In the genomic region with DNA sequence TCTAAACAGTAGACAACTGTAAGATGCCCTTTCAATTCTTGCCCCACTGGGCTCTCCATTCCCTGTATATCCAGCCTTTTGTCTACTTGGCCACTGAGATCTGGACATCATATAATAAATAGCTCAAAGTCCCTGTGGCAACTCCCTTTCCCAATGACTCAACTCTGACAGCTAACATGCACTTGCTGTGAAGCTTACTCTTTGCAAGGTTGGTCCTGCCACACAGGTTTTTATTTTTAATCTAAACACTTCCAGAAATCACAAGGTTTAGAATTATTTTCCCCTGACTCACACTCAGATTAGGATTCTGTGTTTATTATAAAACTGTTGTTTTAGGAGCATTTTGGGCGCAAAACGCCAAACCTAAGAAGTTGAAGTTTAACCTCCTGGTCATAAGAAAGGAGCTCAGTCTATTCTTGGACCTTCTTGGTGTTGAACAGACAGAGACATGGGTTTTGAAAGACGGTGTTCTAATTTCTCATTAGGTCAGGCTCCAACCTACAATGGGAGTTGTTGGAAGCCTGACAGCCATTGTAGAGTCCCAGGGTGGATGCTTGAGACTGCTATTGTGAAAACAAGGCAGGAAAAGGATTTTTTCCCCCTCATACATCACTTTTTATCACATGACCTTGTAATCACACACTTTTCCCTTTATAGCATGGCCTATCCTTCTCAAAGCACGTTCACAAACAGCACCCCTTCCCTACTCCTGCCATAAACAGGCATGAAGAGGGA, we compare ENCODE assay signal across 21 cellular contexts.
DNase-seq lines count a peak whose midpoint lies in the region; ATAC-seq and TF ChIP-seq lines count a peak whose summit lies in the region.
"Had no signal": no experiment of that assay in that cellular context is flagged by ENCODE, and none has a peak within 500 bp of the region (broad histone marks: within the 10 kb centered on the region; RNA-seq: fewer than 3 reads in every experiment).

No MANE protein-coding gene starts in this region.

- peak overlapping the region; percentile 33; the same call in 2 of the 3 replicates for H2BK15ac ChIP-seq in IMR-90 (ENCODE audit: low read depth, low read length)

- H4K8ac ChIP-seq in IMR-90 (ENCODE audit: low read depth in 2 of 2, low read length in 2 of 2), result no peak overlapping the region

- H2AK5ac ChIP-seq in IMR-90 (ENCODE audit: low read depth, low read length), result peak overlapping the region; percentile 64

- intact Hi-C loops in IMR-90 (cut with micrococcal nuclease) (loop anchor here (2.0 kb wide), 1 partner anchor 57 kb away; no protein-coding TSS in a partner anchor), stomach (cut with DNase I; ENCODE audit: low total_unique reads) (no loop called here)
- intact Hi-C loops in naive thymus-derived CD4-positive, alpha-beta T cell (cut with micrococcal nuclease), result no loop called here

- no peaks in the 10 kb centered on the region for H3K36me3 ChIP-seq in IMR-90 (ENCODE audit: control insufficient read depth, insufficient read depth, low read length)
- H3K36me3 ChIP-seq in naive thymus-derived CD4-positive, alpha-beta T cell (ENCODE audit: control insufficient read depth in 2 of 3, insufficient read depth in 3 of 3, low read length in 3 of 3), result no peaks in the 10 kb centered on the region
- H3K36me3 ChIP-seq in stomach, result no peaks in the 10 kb centered on the region
- H3K36me3 ChIP-seq: neutrophil, suprapubic skin had no signal

- H3K9me3 ChIP-seq in IMR-90 (ENCODE audit: control insufficient read depth, insufficient read depth, low read length) (no peaks in the 10 kb centered on the region), stomach (no peaks in the 10 kb centered on the region)
- no peaks in the 10 kb centered on the region for H3K9me3 ChIP-seq in naive thymus-derived CD4-positive, alpha-beta T cell (ENCODE audit: control insufficient read depth in 2 of 3, low read length in 3 of 3)
- H3K9me3 ChIP-seq: Caco-2, neutrophil, suprapubic skin had no signal

- no peak overlapping the region for H3K4me2 ChIP-seq in IMR-90 (ENCODE audit: low read depth, low read length)

- no peak overlapping the region for H2BK5ac ChIP-seq in IMR-90 (ENCODE audit: low read depth, low read length, poor library complexity, severe bottlenecking)

- no peak for TF ChIP-seq EP300 in stomach (IDR thresholded peaks at IDR 0.05)

- H3K4me3 ChIP-seq in IMR-90 (ENCODE audit: insufficient read depth, low read depth, low read length), result no peak overlapping the region
- no peak overlapping the region for H3K4me3 ChIP-seq in naive thymus-derived CD4-positive, alpha-beta T cell (ENCODE audit: low read length)
- no peak overlapping the region for H3K4me3 ChIP-seq in stomach
- H3K4me3 ChIP-seq: suprapubic skin had no signal

- no peak overlapping the region for H3K56ac ChIP-seq in IMR-90 (ENCODE audit: extremely low read depth, insufficient read depth, low read length)

- CTCF ChIA-PET in IMR-90 (lab: Yijun Ruan, JAX), result interaction anchor here (0.6 kb wide), 1 partner anchor 117 kb away, joined by 7 read pairs; no protein-coding TSS in a partner anchor
- CTCF ChIA-PET in naive thymus-derived CD4-positive, alpha-beta T cell (lab: Charles Lee), result no interaction called here

- peak overlapping the region; percentile 47 for H4K91ac ChIP-seq in IMR-90 (ENCODE audit: insufficient read depth, low read depth, low read length)

- H3K27me3 ChIP-seq in IMR-90 (ENCODE audit: control insufficient read depth, insufficient read depth, low read length), result no peaks in the 10 kb centered on the region
- no peaks in the 10 kb centered on the region for H3K27me3 ChIP-seq in naive thymus-derived CD4-positive, alpha-beta T cell (ENCODE audit: control insufficient read depth in 2 of 2, insufficient read depth in 2 of 2, low read length in 2 of 2)
- H3K27me3 ChIP-seq in stomach, result no peaks in the 10 kb centered on the region
- H3K27me3 ChIP-seq: neutrophil, suprapubic skin had no signal

- H2AK9ac ChIP-seq in IMR-90 (replicated peaks; ENCODE audit: low read depth, low read length, poor library complexity), result peak overlapping the region; percentile 37

- no peak overlapping the region for H3K9ac ChIP-seq in IMR-90 (ENCODE audit: low read depth, low read length)

- POLR2A ChIA-PET in IMR-90 (lab: Charles Lee; ENCODE audit: unreplicated experiment), result no interaction called here
- POLR2A ChIA-PET in naive thymus-derived CD4-positive, alpha-beta T cell (lab: Charles Lee), result no interaction called here

- H2BK20ac ChIP-seq in IMR-90 (ENCODE audit: low read depth, low read length), result peak overlapping the region; percentile 79

- H3K4me1 ChIP-seq in IMR-90 (ENCODE audit: control insufficient read depth, insufficient read depth, low read length) (peaks cover 16% of the 10 kb centered on the region), stomach (no peaks in the 10 kb centered on the region)
- no peaks in the 10 kb centered on the region for H3K4me1 ChIP-seq in naive thymus-derived CD4-positive, alpha-beta T cell (ENCODE audit: control insufficient read depth in 2 of 2, insufficient read depth in 2 of 2, low read length in 2 of 2)
- H3K4me1 ChIP-seq: Caco-2, suprapubic skin had no signal

- H3K36me3 Mint-ChIP-seq in naive thymus-derived CD4-positive, alpha-beta T cell, result no peaks in the 10 kb centered on the region
- H3K36me3 Mint-ChIP-seq: activated naive CD8-positive, alpha-beta T cell treated with anti-CD3 and anti-CD28 coated beads, Interleukin-2, amount 10 ng/mL, durations not matched to agents 7 days and 5 days had no signal

- TF ChIP-seq RAD21 in IMR-90 (IDR thresholded peaks at IDR 0.05; ENCODE audit: low read length), result no peak

- H4K20me1 ChIP-seq in IMR-90 (ENCODE audit: insufficient read depth, low read length), result no peaks in the 10 kb centered on the region

- TF ChIP-seq POLR2A in IMR-90 (IDR thresholded peaks at IDR 0.05; ENCODE audit: low read depth, low read length) (no peak), stomach (IDR thresholded peaks at IDR 0.05) (no peak)

- peak overlapping the region; percentile 72; the same call in 1 of the 2 replicates for H3K14ac ChIP-seq in IMR-90 (replicated peaks; ENCODE audit: low read depth, low read length)

- H2AFZ ChIP-seq in IMR-90 (replicated peaks; ENCODE audit: low read length, poor library complexity), result peak overlapping the region; percentile 69

- dilution Hi-C loops in IMR-90 (cut with HindIII; ENCODE audit: low sequenced_read_pairs, unreplicated experiment), result no loop called here

- H2BK120ac ChIP-seq in IMR-90 (ENCODE audit: low read depth, low read length), result peak overlapping the region; percentile 76

- in situ Hi-C loops in IMR-90 (cut with MboI; ENCODE audit: low sequenced_read_pairs), result no loop called here

- H3K27me3 Mint-ChIP-seq in naive thymus-derived CD4-positive, alpha-beta T cell, result peaks cover 6 to 19% (median 10%) of the 10 kb centered on the region in 5 donors
- H3K27me3 Mint-ChIP-seq: T-helper 17 cell had no signal

- H4K5ac ChIP-seq in IMR-90 (ENCODE audit: low read depth, low read length), result no peak overlapping the region

- no peak overlapping the region for H3K4me3 Mint-ChIP-seq in naive thymus-derived CD4-positive, alpha-beta T cell
- H3K4me3 Mint-ChIP-seq: activated CD4-positive, alpha-beta memory T cell treated with anti-CD3 and anti-CD28 coated beads, Interleukin-2, amount 10 ng/mL, durations not matched to agents 7 days and 5 days; activated naive CD8-positive, alpha-beta T cell treated with anti-CD3 and anti-CD28 coated beads, Interleukin-2, amount 10 ng/mL, durations not matched to agents 7 days and 5 days; activated T-cell treated with anti-CD3 and anti-CD28 coated beads, Interleukin-2, amount 50 U/mL, for 24 hours; T-helper 17 cell had no signal

- peaks cover 0 to 10% (median 0%) of the 10 kb centered on the region in 11 donors for H3K9me3 Mint-ChIP-seq in naive thymus-derived CD4-positive, alpha-beta T cell
- H3K9me3 Mint-ChIP-seq: activated CD4-positive, alpha-beta memory T cell treated with anti-CD3 and anti-CD28 coated beads, Interleukin-2, amount 10 ng/mL, durations not matched to agents 7 days and 5 days; activated naive CD8-positive, alpha-beta T cell treated with anti-CD3 and anti-CD28 coated beads, Interleukin-2, amount 10 ng/mL, durations not matched to agents 7 days and 5 days had no signal

- H3K23ac ChIP-seq in IMR-90 (ENCODE audit: low read depth, low read length), result no peak overlapping the region

- BruUV-seq in IMR-90 (replicated peaks; lab: Mats Ljungman, UMichigan), result no TSS peak

- no peaks in the 10 kb centered on the region for H3K79me1 ChIP-seq in IMR-90 (ENCODE audit: low read depth in 1 of 2, low read length in 2 of 2)

- peak; percentile 22 for DNase-seq in AG08396 (ENCODE audit: low spot score)
- DNase-seq in IMR-90, result peak; percentile 64
- DNase-seq in dermis blood vessel endothelial cell, result peak; percentile 37
- peak; percentile 62 for DNase-seq in kidney tubule cell (ENCODE audit: low spot score)
- DNase-seq in naive thymus-derived CD4-positive, alpha-beta T cell, result no peak
- DNase-seq in RKO (ENCODE audit: low spot score), result no peak
- no peak for DNase-seq in stomach
- DNase-seq: activated CD4-positive, alpha-beta memory T cell treated with anti-CD3 and anti-CD28 coated beads, Interleukin-2, amount 10 ng/mL, durations not matched to agents 7 days and 5 days; activated naive CD8-positive, alpha-beta T cell treated with anti-CD3 and anti-CD28 coated beads, Interleukin-2, amount 10 ng/mL, durations not matched to agents 7 days and 5 days; activated T-cell treated with anti-CD3 and anti-CD28 coated beads, Interleukin-2, amount 50 U/mL, for 24 hours; AML-193; Caco-2; islet precursor cell; NCI-H1930; NCI-H510A treated with DMSO at 0.1 percent for 48 hours; stimulated activated CD4-positive, alpha-beta T cell treated with anti-CD3 and anti-CD28 coated beads, Interleukin-2, amount 100 ng/mL, for 48 hours; T-helper 17 cell had no signal

- peak overlapping the region; percentile 40; the same call in 1 of the 2 replicates for H3K18ac ChIP-seq in IMR-90 (ENCODE audit: low read depth, low read length)

- peak overlapping the region in 1 of 9 donors; percentile 8 for H3K27ac Mint-ChIP-seq in naive thymus-derived CD4-positive, alpha-beta T cell
- H3K27ac Mint-ChIP-seq: activated CD4-positive, alpha-beta memory T cell treated with anti-CD3 and anti-CD28 coated beads, Interleukin-2, amount 10 ng/mL, durations not matched to agents 7 days and 5 days; activated naive CD8-positive, alpha-beta T cell treated with anti-CD3 and anti-CD28 coated beads, Interleukin-2, amount 10 ng/mL, durations not matched to agents 7 days and 5 days; activated T-cell treated with anti-CD3 and anti-CD28 coated beads, Interleukin-2, amount 50 U/mL, for 24 hours; T-helper 17 cell had no signal

- peaks cover 16% of the 10 kb centered on the region for H3K9me1 ChIP-seq in IMR-90 (ENCODE audit: insufficient read depth, low read length)

- peak overlapping the region; percentile 87 for H3K4ac ChIP-seq in IMR-90 (ENCODE audit: low read depth, low read length)

- 100% methylated on average over 1 of the region's 4 CpGs; no CpG with 5 or more reads in 1 of the 2 experiments for WGBS in IMR-90 (ENCODE audit: extremely low coverage in 2 of 2, insufficient read length in 1 of 2), 2 experiments
- 65 to 71% (median 70%) methylated on average over 4 of the region's 4 CpGs for WGBS in stomach, 5 donors

- peaks cover 0 to 2% (median 0%) of the 10 kb centered on the region in 7 donors for H3K4me1 Mint-ChIP-seq in naive thymus-derived CD4-positive, alpha-beta T cell
- H3K4me1 Mint-ChIP-seq: activated CD4-positive, alpha-beta memory T cell treated with anti-CD3 and anti-CD28 coated beads, Interleukin-2, amount 10 ng/mL, durations not matched to agents 7 days and 5 days; activated naive CD8-positive, alpha-beta T cell treated with anti-CD3 and anti-CD28 coated beads, Interleukin-2, amount 10 ng/mL, durations not matched to agents 7 days and 5 days; T-helper 17 cell had no signal

- ATAC-seq in IMR-90 (ENCODE audit: low read depth) (peak; percentile 45), HG02678 (IDR thresholded peaks at IDR 0.05; ENCODE audit: unreplicated experiment) (no peak)
- no peak for ATAC-seq in naive thymus-derived CD4-positive, alpha-beta T cell
- ATAC-seq: Right ventricle myocardium inferior, T-helper 17 cell had no signal

- H3K27ac ChIP-seq in IMR-90 (ENCODE audit: insufficient read depth, low read length) (no peak overlapping the region), stomach (no peak overlapping the region)
- no peak overlapping the region for H3K27ac ChIP-seq in naive thymus-derived CD4-positive, alpha-beta T cell (ENCODE audit: low read depth, low read length)
- H3K27ac ChIP-seq: neutrophil, suprapubic skin had no signal

- TF ChIP-seq CTCF in IMR-90 (conservative IDR thresholded peaks at IDR 0.05; ENCODE audit: low read depth, low read length) (no peak), stomach (IDR thresholded peaks at IDR 0.05) (no peak)

Comparison
In these comparisons a context has a peak if more than half of its experiments do, and no peak if none do; other contexts are left out.
1. DNase-seq: peak in AG08396 (single experiment), IMR-90 (single experiment), dermis blood vessel endothelial cell (single experiment) and kidney tubule cell (single experiment); none in naive thymus-derived CD4-positive, alpha-beta T cell (0 of 9), RKO (single experiment) and stomach (single experiment).